ENCODE assay signal across 16 cellular contexts in genomic region chr15:58139631-58140522, GRCh38.
DNase-seq lines count a peak whose midpoint lies in the region; ATAC-seq and TF ChIP-seq lines count a peak whose summit lies in the region.
"Had no signal": no experiment of that assay in that cellular context is flagged by ENCODE, and none has a peak within 500 bp of the region (broad histone marks: within the 10 kb centered on the region; RNA-seq: fewer than 3 reads in every experiment).

No MANE protein-coding gene starts in this region.

- no peak overlapping the region for H3K4me3 ChIP-seq in fibroblast of mammary gland (ENCODE audit: control insufficient read depth, low read depth, low read length)
- H3K4me3 ChIP-seq in skeletal muscle cell (ENCODE audit: low read depth, low read length) = no peak overlapping the region
- H3K4me3 ChIP-seq: PC-9 had no signal

- no peak for ATAC-seq in GM19328 (IDR thresholded peaks at IDR 0.05; ENCODE audit: unreplicated experiment)
- ATAC-seq: CD8-positive, alpha-beta T cell had no signal

- DNase-seq in GM04503 (ENCODE audit: low read depth) = peak; percentile 54
- DNase-seq in NOMO-1 treated with dmso at 0.1 percent for 144 hours (lab: John Stamatoyannopoulos, UW; ENCODE audit: unreplicated experiment) = peak; percentile 64
- DNase-seq in fibroblast of mammary gland (ENCODE audit: low read depth) = peak; percentile 78
- DNase-seq in skeletal muscle cell (ENCODE audit: low read depth) = peak; percentile 31
- no peak for DNase-seq in COLO668 (lab: John Stamatoyannopoulos, UW; ENCODE audit: unreplicated experiment)
- no peak for DNase-seq in SHP77 treated with DMSO at 0.1 percent for 48 hours (lab: John Stamatoyannopoulos, UW)
- no peak for DNase-seq in D341Med (ENCODE audit: low spot score)
- DNase-seq: activated CD4-positive, alpha-beta T cell treated with anti-CD3 and anti-CD28 coated beads, Interleukin-2, amount 50 U/mL, for 1 hour; aorta; CD8-positive, alpha-beta T cell; foreskin melanocyte; NCI-H2171; PC-9; retina; stomach had no signal

- no peak for TF ChIP-seq CTCF in fibroblast of mammary gland (conservative IDR thresholded peaks at IDR 0.05; ENCODE audit: control insufficient read depth, insufficient read depth, low read depth, low read length)

Comparison
In these comparisons a context has a peak if more than half of its experiments do, and no peak if none do; other contexts are left out.
1. DNase-seq: peak in GM04503 (single experiment), NOMO-1 treated with dmso at 0.1 percent for 144 hours (single experiment), fibroblast of mammary gland (single experiment) and skeletal muscle cell (single experiment); none in COLO668 (single experiment), SHP77 treated with DMSO at 0.1 percent for 48 hours (single experiment) and D341Med (single experiment).